In genomic region chr20:23205656-23206055, GRCh38 we compare ENCODE assay signal across 8 cellular contexts.
DNase-seq lines count a peak whose midpoint lies in the region; ATAC-seq and TF ChIP-seq lines count a peak whose summit lies in the region.

No MANE protein-coding gene starts in this region.

- ATAC-seq in Right ventricle myocardium inferior (peak; percentile 89), SK-N-SH treated with all-trans-retinoic acid at 6 μM for 48 hours (no peak), HG03045 (IDR thresholded peaks at IDR 0.05; ENCODE audit: unreplicated experiment) (no peak), HG02870 (IDR thresholded peaks at IDR 0.05; ENCODE audit: unreplicated experiment) (no peak)

- DNase-seq in Ammon's horn (ENCODE audit: low spot score): peak; percentile 86
- DNase-seq in amniotic epithelial cell (ENCODE audit: low read depth): peak; percentile 15
- DNase-seq in Right ventricle myocardium inferior (ENCODE audit: missing footprints): peak; percentile 80
- peak in 52 of 56 donors; percentile 10 to 91 (median 60) for DNase-seq in nucleus accumbens (lab: John Stamatoyannopoulos, UW)
- DNase-seq in GOT3 (lab: John Stamatoyannopoulos, UW): no peak

- intact Hi-C loops in Right ventricle myocardium inferior (cut with DNase I): loop anchor here (10.0 kb wide), 2 partner anchors 121 to 151 kb away; partner anchors contain the start of gene CD93

TF ChIP-seq in SK-N-SH treated with all-trans-retinoic acid at 6 μM for 48 hours, 23 proteins besides CTCF, POLR2A, EP300 and RAD21:
- TF ChIP-seq ZFP3 (CRISPR knock-in tag; IDR thresholded peaks at IDR 0.05) (no peak), ARNTL (CRISPR knock-in tag; IDR thresholded peaks at IDR 0.05; ENCODE audit: borderline replicate concordance, low read depth) (no peak), CSDC2 (CRISPR knock-in tag; IDR thresholded peaks at IDR 0.05) (no peak), TOX (CRISPR knock-in tag; IDR thresholded peaks at IDR 0.05; ENCODE audit: borderline replicate concordance) (no peak), CREB5 (CRISPR knock-in tag; IDR thresholded peaks at IDR 0.05; ENCODE audit: low read depth) (no peak), ESRRG (CRISPR knock-in tag; IDR thresholded peaks at IDR 0.05) (no peak), CSRNP3 (CRISPR knock-in tag; IDR thresholded peaks at IDR 0.05) (no peak), ISL1 (CRISPR knock-in tag; IDR thresholded peaks at IDR 0.05) (no peak), BACH2 (CRISPR knock-in tag; IDR thresholded peaks at IDR 0.05; ENCODE audit: borderline replicate concordance) (no peak), OSR1 (CRISPR knock-in tag; IDR thresholded peaks at IDR 0.05) (no peak), ZNF8 (CRISPR knock-in tag; IDR thresholded peaks at IDR 0.05) (no peak)
- TF ChIP-seq, protein P1, sequence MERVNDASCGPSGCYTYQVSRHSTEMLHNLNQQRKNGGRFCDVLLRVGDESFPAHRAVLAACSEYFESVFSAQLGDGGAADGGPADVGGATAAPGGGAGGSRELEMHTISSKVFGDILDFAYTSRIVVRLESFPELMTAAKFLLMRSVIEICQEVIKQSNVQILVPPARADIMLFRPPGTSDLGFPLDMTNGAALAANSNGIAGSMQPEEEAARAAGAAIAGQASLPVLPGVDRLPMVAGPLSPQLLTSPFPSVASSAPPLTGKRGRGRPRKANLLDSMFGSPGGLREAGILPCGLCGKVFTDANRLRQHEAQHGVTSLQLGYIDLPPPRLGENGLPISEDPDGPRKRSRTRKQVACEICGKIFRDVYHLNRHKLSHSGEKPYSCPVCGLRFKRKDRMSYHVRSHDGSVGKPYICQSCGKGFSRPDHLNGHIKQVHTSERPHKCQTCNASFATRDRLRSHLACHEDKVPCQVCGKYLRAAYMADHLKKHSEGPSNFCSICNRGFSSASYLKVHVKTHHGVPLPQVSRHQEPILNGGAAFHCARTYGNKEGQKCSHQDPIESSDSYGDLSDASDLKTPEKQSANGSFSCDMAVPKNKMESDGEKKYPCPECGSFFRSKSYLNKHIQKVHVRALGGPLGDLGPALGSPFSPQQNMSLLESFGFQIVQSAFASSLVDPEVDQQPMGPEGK (CRISPR knock-in tag; IDR thresholded peaks at IDR 0.05; ENCODE audit: borderline replicate concordance): no peak
